Comparison of ENCODE assay signal across 10 cellular contexts in the genomic region with DNA sequence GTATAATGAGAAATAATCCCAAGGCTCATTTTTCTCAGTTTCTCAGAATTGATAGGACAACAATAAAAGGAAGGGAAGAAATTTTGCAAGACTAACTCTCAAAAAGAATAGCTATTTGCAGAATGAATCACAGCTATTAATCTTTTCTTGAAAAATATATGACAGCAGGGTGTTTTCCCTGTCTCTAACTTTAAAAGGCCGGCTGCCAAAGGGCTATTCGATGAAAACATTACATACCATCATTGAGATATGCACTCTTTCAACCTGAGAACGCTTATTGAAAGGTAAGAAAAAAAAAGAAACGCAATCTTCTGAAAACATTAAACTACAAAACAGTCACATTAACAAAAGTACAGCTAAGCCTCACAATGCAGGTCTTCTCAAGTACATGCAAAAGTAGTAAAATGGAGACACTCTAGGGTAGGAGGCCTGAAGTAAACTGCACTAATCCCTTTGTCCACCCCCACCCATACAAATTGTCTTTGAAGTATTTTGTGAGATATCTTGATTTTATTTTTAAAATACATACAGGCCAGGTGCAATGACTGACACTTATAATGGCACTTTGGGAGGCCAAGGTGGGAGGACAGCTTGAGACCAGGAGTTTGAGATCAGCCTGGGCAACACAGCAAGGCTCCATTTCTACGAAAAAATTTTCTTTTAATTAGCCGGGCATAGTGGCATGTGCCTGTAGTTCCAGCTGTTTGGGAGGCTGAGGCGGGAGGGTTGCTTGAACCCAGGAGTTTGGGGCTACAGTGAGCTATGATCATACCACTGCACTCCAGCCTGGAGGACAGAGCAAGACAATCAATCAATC.
A peak's percentile ranks its signal among the peaks of the same experiment; 100 is the strongest.
DNase-seq lines count a peak whose midpoint lies in the region; ATAC-seq, FAIRE-seq and TF ChIP-seq lines count a peak whose summit lies in the region.
"Had no signal": no experiment of that assay in that cellular context is flagged by ENCODE, and none has a peak within 500 bp of the region (broad histone marks: within the 10 kb centered on the region; RNA-seq: fewer than 3 reads in every experiment).

No MANE protein-coding gene starts in this region.

- no peak for DNase-seq in H54 (ENCODE audit: insufficient read length, low spot score)
- DNase-seq in fibroblast of mammary gland (ENCODE audit: low read depth), result peak; percentile 70
- DNase-seq in sciatic nerve (ENCODE audit: low spot score), result no peak
- DNase-seq in neural progenitor cell (ENCODE audit: low spot score), result no peak
- no peak for DNase-seq in SKM-1 (lab: John Stamatoyannopoulos, UW; ENCODE audit: unreplicated experiment)
- DNase-seq in amygdala (lab: John Stamatoyannopoulos, UW), result no peak
- no peak for DNase-seq in activated CD4-positive, alpha-beta T cell treated with anti-CD3 and anti-CD28 coated beads, Interleukin-2, amount 10 ng/mL, durations not matched to agents 24 days and 14 days
- DNase-seq: activated CD4-positive, alpha-beta memory T cell treated with anti-CD3 and anti-CD28 coated beads, Interleukin-2, amount 10 ng/mL, durations not matched to agents 7 days and 5 days; activated naive CD4-positive, alpha-beta T cell treated with anti-CD3 and anti-CD28 coated beads, Interleukin-2, amount 50 U/mL, for 16 hours had no signal

- no peaks in the 10 kb centered on the region for H3K36me3 ChIP-seq in neural progenitor cell

- peaks cover 62% of the 10 kb centered on the region for H4K20me1 ChIP-seq in neural progenitor cell (ENCODE audit: low read depth)

- no peak for TF ChIP-seq POLR2A in H54 (IDR thresholded peaks at IDR 0.05; ENCODE audit: low read depth, low read length)

- H3F3A ChIP-seq in neural progenitor cell (ENCODE audit: low read depth), result peaks cover 5% of the 10 kb centered on the region

- TF ChIP-seq CTCF in fibroblast of mammary gland (conservative IDR thresholded peaks at IDR 0.05; ENCODE audit: control insufficient read depth, insufficient read depth, low read depth, low read length), result no peak
- TF ChIP-seq CTCF in neural progenitor cell (IDR thresholded peaks at IDR 0.05), result no peak

- no peaks in the 10 kb centered on the region for H3K27me3 Mint-ChIP-seq in neural progenitor cell (ENCODE audit: insufficient read depth, low read depth)
- no peaks in the 10 kb centered on the region for H3K27me3 Mint-ChIP-seq in activated CD4-positive, alpha-beta T cell treated with anti-CD3 and anti-CD28 coated beads, Interleukin-2, amount 10 ng/mL, durations not matched to agents 24 days and 14 days
- H3K27me3 Mint-ChIP-seq: activated CD4-positive, alpha-beta memory T cell treated with anti-CD3 and anti-CD28 coated beads, Interleukin-2, amount 10 ng/mL, durations not matched to agents 7 days and 5 days had no signal

- no peaks in the 10 kb centered on the region for H3K9me3 Mint-ChIP-seq in neural progenitor cell
- H3K9me3 Mint-ChIP-seq in activated CD4-positive, alpha-beta T cell treated with anti-CD3 and anti-CD28 coated beads, Interleukin-2, amount 10 ng/mL, durations not matched to agents 24 days and 14 days, result no peaks in the 10 kb centered on the region
- H3K9me3 Mint-ChIP-seq: activated CD4-positive, alpha-beta memory T cell treated with anti-CD3 and anti-CD28 coated beads, Interleukin-2, amount 10 ng/mL, durations not matched to agents 7 days and 5 days had no signal

- H3K27ac Mint-ChIP-seq in neural progenitor cell, result no peak overlapping the region
- no peak overlapping the region for H3K27ac Mint-ChIP-seq in activated CD4-positive, alpha-beta T cell treated with anti-CD3 and anti-CD28 coated beads, Interleukin-2, amount 10 ng/mL, durations not matched to agents 24 days and 14 days
- H3K27ac Mint-ChIP-seq: activated CD4-positive, alpha-beta memory T cell treated with anti-CD3 and anti-CD28 coated beads, Interleukin-2, amount 10 ng/mL, durations not matched to agents 7 days and 5 days had no signal

- intact Hi-C loops in sciatic nerve (cut with DNase I), result no loop called here
- intact Hi-C loops in activated CD4-positive, alpha-beta T cell treated with anti-CD3 and anti-CD28 coated beads, Interleukin-2, amount 10 ng/mL, durations not matched to agents 24 days and 14 days (cut with micrococcal nuclease), result no loop called here

- ATAC-seq in SK-N-SH treated with all-trans-retinoic acid at 6 μM for 48 hours (peak; percentile 72), sciatic nerve (peak; percentile 61)

- no peak overlapping the region for H3K9ac ChIP-seq in neural progenitor cell

- no peak overlapping the region for H3K4me2 ChIP-seq in neural progenitor cell

- no peaks in the 10 kb centered on the region for H3K9me3 ChIP-seq in neural progenitor cell (ENCODE audit: low read depth)

- H3K27ac ChIP-seq in neural progenitor cell, result no peak overlapping the region

- H3K36me3 Mint-ChIP-seq in neural progenitor cell, result no peaks in the 10 kb centered on the region
- no peaks in the 10 kb centered on the region for H3K36me3 Mint-ChIP-seq in activated CD4-positive, alpha-beta T cell treated with anti-CD3 and anti-CD28 coated beads, Interleukin-2, amount 10 ng/mL, durations not matched to agents 24 days and 14 days (ENCODE audit: low read depth)

- peaks cover 38% of the 10 kb centered on the region for H3K4me1 Mint-ChIP-seq in neural progenitor cell
- H3K4me1 Mint-ChIP-seq in activated CD4-positive, alpha-beta T cell treated with anti-CD3 and anti-CD28 coated beads, Interleukin-2, amount 10 ng/mL, durations not matched to agents 24 days and 14 days, result no peaks in the 10 kb centered on the region
- H3K4me1 Mint-ChIP-seq: activated CD4-positive, alpha-beta memory T cell treated with anti-CD3 and anti-CD28 coated beads, Interleukin-2, amount 10 ng/mL, durations not matched to agents 7 days and 5 days had no signal

- H3K4me1 ChIP-seq in neural progenitor cell, result peaks cover 9% of the 10 kb centered on the region

- peak; percentile 80 for FAIRE-seq in H54 (lab: Jason Lieb, UNC)

- no peak overlapping the region for H3K4me3 Mint-ChIP-seq in neural progenitor cell
- H3K4me3 Mint-ChIP-seq in activated CD4-positive, alpha-beta T cell treated with anti-CD3 and anti-CD28 coated beads, Interleukin-2, amount 10 ng/mL, durations not matched to agents 24 days and 14 days, result no peak overlapping the region
- H3K4me3 Mint-ChIP-seq: activated CD4-positive, alpha-beta memory T cell treated with anti-CD3 and anti-CD28 coated beads, Interleukin-2, amount 10 ng/mL, durations not matched to agents 7 days and 5 days had no signal

- H2AFZ ChIP-seq in neural progenitor cell (replicated peaks), result no peak overlapping the region

- H3K4me3 ChIP-seq in fibroblast of mammary gland (ENCODE audit: control insufficient read depth, low read depth, low read length) (no peak overlapping the region), neural progenitor cell (no peak overlapping the region)

- peaks cover 98% of the 10 kb centered on the region for H3K79me2 ChIP-seq in neural progenitor cell (ENCODE audit: low read depth)

- no peaks in the 10 kb centered on the region for H3K27me3 ChIP-seq in neural progenitor cell

TF ChIP-seq in SK-N-SH treated with all-trans-retinoic acid at 6 μM for 48 hours, 23 proteins besides CTCF, POLR2A, EP300 and RAD21:
- TF ChIP-seq ISL1 (CRISPR knock-in tag; IDR thresholded peaks at IDR 0.05) (peak; percentile 68), ZFP3 (CRISPR knock-in tag; IDR thresholded peaks at IDR 0.05) (no peak)
- TF ChIP-seq, protein P1, sequence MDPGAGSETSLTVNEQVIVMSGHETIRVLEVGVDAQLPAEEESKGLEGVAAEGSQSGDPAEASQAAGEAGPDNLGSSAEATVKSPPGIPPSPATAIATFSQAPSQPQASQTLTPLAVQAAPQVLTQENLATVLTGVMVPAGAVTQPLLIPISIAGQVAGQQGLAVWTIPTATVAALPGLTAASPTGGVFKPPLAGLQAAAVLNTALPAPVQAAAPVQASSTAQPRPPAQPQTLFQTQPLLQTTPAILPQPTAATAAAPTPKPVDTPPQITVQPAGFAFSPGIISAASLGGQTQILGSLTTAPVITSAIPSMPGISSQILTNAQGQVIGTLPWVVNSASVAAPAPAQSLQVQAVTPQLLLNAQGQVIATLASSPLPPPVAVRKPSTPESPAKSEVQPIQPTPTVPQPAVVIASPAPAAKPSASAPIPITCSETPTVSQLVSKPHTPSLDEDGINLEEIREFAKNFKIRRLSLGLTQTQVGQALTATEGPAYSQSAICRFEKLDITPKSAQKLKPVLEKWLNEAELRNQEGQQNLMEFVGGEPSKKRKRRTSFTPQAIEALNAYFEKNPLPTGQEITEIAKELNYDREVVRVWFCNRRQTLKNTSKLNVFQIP (CRISPR knock-in tag; IDR thresholded peaks at IDR 0.05; ENCODE audit: borderline replicate concordance, low read depth), result no peak
